26 cellular contexts compared by ENCODE assay signal in genomic region chr5:138694146-138694545, GRCh38.
"Had no signal": no experiment of that assay in that cellular context is flagged by ENCODE, and none has a peak within 500 bp of the region (broad histone marks: within the 10 kb centered on the region; RNA-seq: fewer than 3 reads in every experiment).

No MANE protein-coding gene starts in this region.

- ATAC-seq: activated CD8-positive, alpha-beta T cell treated with anti-CD3 and anti-CD28 coated beads for 36 hours; activated T-cell treated with anti-CD3 and anti-CD28 coated beads, Interleukin-2, amount 50 U/mL, for 72 hours; activated T-helper 17 cell treated with anti-CD3 and anti-CD28 coated beads, Interleukin-2, amount 50 U/mL, for 72 hours; body of pancreas; K562 had no signal

- H3K4me1 ChIP-seq: body of pancreas, breast epithelium had no signal

- H3K9me3 ChIP-seq: body of pancreas, breast epithelium, SJSA1, SK-N-SH had no signal

- H3K4me3 ChIP-seq: body of pancreas, breast epithelium, K562, SJSA1 had no signal

- H3K27me3 ChIP-seq: body of pancreas, breast epithelium, SJSA1 had no signal

- DNase-seq: activated CD4-positive, alpha-beta T cell treated with anti-CD3 and anti-CD28 coated beads, Interleukin-2, amount 10 ng/mL, durations not matched to agents 24 days and 14 days; activated CD4-positive, alpha-beta T cell treated with anti-CD3 and anti-CD28 coated beads, Interleukin-2, amount 50 U/mL, for 4 hours; activated CD8-positive, alpha-beta T cell treated with anti-CD3 and anti-CD28 coated beads for 36 hours; activated effector memory CD4-positive, alpha-beta T cell treated with anti-CD3 and anti-CD28 coated beads, Interleukin-2, amount 50 U/mL, for 16 hours; activated naive CD4-positive, alpha-beta T cell; activated naive CD8-positive, alpha-beta T cell treated with anti-CD3 and anti-CD28 coated beads, Interleukin-2, amount 10 ng/mL, durations not matched to agents 7 days and 5 days; activated T-cell treated with anti-CD3 and anti-CD28 coated beads, Interleukin-2, amount 50 U/mL, for 1 hour; activated T-cell treated with anti-CD3 and anti-CD28 coated beads, Interleukin-2, amount 50 U/mL, for 72 hours; body of pancreas; caudate nucleus; NCI-H1092 treated with DMSO at 0.1 percent for 48 hours; NCI-H1417; NCI-H146; NCI-H187; NCI-H2081; NCI-H510A; NCI-H748 treated with DMSO at 0.1 percent for 48 hours; NK-92 treated with Interleukin-12 subunit alpha and Interleukin-12 subunit beta, amount 100 ng/mL, for 24 hours; SHP77 treated with DMSO at 0.1 percent for 48 hours; SK-N-SH had no signal

- FAIRE-seq: astrocyte, K562, TTC549 had no signal

- H3K27ac ChIP-seq: body of pancreas, breast epithelium, SJSA1 had no signal

- H3K9ac ChIP-seq: SK-N-SH had no signal

- H3K36me3 ChIP-seq: breast epithelium, SJSA1 had no signal

- H3K4me2 ChIP-seq: SK-N-SH had no signal
